ENCODE assay signal across 8 cellular contexts in the genomic region with DNA sequence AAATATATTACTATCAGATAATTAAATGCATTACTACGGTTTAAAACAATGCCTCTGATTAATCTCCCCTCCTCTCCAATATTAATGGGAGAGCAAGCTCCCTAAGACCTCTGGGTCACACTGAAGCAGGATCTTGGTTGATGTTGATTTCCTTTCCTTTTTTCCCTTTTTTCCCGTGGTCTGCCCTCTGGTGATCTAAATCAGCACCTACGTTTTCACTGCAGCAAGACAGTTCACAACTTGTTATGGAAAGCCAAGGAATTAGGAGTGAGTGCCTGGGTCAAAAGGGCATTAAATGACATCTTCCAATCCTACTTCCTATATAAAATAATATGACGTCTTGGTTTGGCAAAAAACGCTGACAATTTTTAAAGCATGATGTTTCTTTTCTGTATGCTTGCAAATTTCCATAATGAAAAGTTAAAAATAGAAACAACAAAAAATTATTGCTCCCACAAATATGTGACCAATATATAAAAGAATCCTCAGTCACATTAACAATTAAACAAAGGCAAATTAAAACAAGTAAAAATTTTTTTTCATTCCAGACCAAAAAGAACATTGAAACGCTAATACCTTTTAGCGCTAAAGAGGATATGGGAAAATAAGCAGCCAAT. TPM values are rescaled to one million over a fixed set of nuclear protein-coding genes. Genes with fewer than 3 reads are reported as not detected.
DNase-seq lines count a peak whose midpoint lies in the region; ATAC-seq and TF ChIP-seq lines count a peak whose summit lies in the region.

No MANE protein-coding gene starts in this region.

- no peak overlapping the region for H3K4me3 ChIP-seq in fibroblast of mammary gland (ENCODE audit: control insufficient read depth, low read depth, low read length)
- no peak overlapping the region for H3K4me3 ChIP-seq in transverse colon

- TF ChIP-seq CTCF in fibroblast of mammary gland (conservative IDR thresholded peaks at IDR 0.05; ENCODE audit: control insufficient read depth, insufficient read depth, low read depth, low read length) (peak; percentile 67), transverse colon (IDR thresholded peaks at IDR 0.05) (peak in 3 of 5 experiments; percentile 4 to 26 (median 13))

- intact Hi-C loops in transverse colon (cut with DNase I; ENCODE audit: low total_unique reads): no loop called here

- no peak overlapping the region for H3K27ac ChIP-seq in transverse colon

- H3K27me3 ChIP-seq in transverse colon: no peaks in the 10 kb centered on the region

- no peak for ATAC-seq in GM19455 (IDR thresholded peaks at IDR 0.05; ENCODE audit: unreplicated experiment)

- TF ChIP-seq EP300 in transverse colon (IDR thresholded peaks at IDR 0.05; ENCODE audit: low read depth): no peak

- no peak for TF ChIP-seq POLR2A in transverse colon (IDR thresholded peaks at IDR 0.05)

- H3K36me3 ChIP-seq in transverse colon: no peaks in the 10 kb centered on the region

- no peaks in the 10 kb centered on the region for H3K4me1 ChIP-seq in transverse colon

- WGBS in transverse colon (ENCODE audit: low coverage in 1 of 2), 2 donors: 39 to 42% methylated on average over 7 of the region's 7 CpGs

- in situ Hi-C loops in transverse colon (cut with MboI; ENCODE audit: low pct_ligation_motif_present in 1 of 4, low pct_unique_long_range_greater_than_20kb in 1 of 4, low sequenced_read_pairs in 3 of 4): no loop called here

- no peaks in the 10 kb centered on the region for H3K9me3 ChIP-seq in transverse colon

- DNase-seq in NCI-H748 (lab: John Stamatoyannopoulos, UW; ENCODE audit: unreplicated experiment) (peak; percentile 26), NCI-H748 treated with DMSO at 0.1 percent for 48 hours (lab: John Stamatoyannopoulos, UW) (no peak), NCI-H82 treated with DMSO at 0.1 percent for 48 hours (lab: John Stamatoyannopoulos, UW; ENCODE audit: unreplicated experiment) (peak; percentile 54), fibroblast of mammary gland (ENCODE audit: low read depth) (peak; percentile 66), transverse colon (no peak), GF-D8 (lab: John Stamatoyannopoulos, UW) (no peak), COLO829 (ENCODE audit: low spot score) (no peak)

RNA-seq across cellular contexts. Expression of gene CFAP36, which starts 7.9 kb away (rescaled TPM):
- 10 to 100 TPM; 10.1 to 22.9 (median 12.3) TPM for total RNA-seq in transverse colon

Comparison
In these comparisons a context has a peak if more than half of its experiments do, and no peak if none do; other contexts are left out.
1. DNase-seq: peak in NCI-H748 (single experiment), NCI-H82 treated with DMSO at 0.1 percent for 48 hours (single experiment) and fibroblast of mammary gland (single experiment); none in NCI-H748 treated with DMSO at 0.1 percent for 48 hours (single experiment), transverse colon (single experiment), GF-D8 (single experiment) and COLO829 (single experiment).